Comparison of ENCODE assay signal across 14 cellular contexts in genomic region chr3:50655009-50655830, GRCh38. TPM values are rescaled to one million over a fixed set of nuclear protein-coding genes. Genes with fewer than 3 reads are reported as not detected.
A peak's percentile ranks its signal among the peaks of the same experiment; 100 is the strongest.
DNase-seq lines count a peak whose midpoint lies in the region; TF ChIP-seq lines count a peak whose summit lies in the region.
"Had no signal": no experiment of that assay in that cellular context is flagged by ENCODE, and none has a peak within 500 bp of the region (broad histone marks: within the 10 kb centered on the region; RNA-seq: fewer than 3 reads in every experiment).

No MANE protein-coding gene starts in this region.

- peaks cover 21% of the 10 kb centered on the region for H3K4me1 ChIP-seq in GM23248 (ENCODE audit: insufficient read depth)
- H3K4me1 ChIP-seq in osteoblast (ENCODE audit: insufficient read depth, low read length) = no peaks in the 10 kb centered on the region
- H3K4me1 ChIP-seq in ovary (ENCODE audit: insufficient read depth) = no peaks in the 10 kb centered on the region
- no peaks in the 10 kb centered on the region for H3K4me1 ChIP-seq in Caco-2
- no peaks in the 10 kb centered on the region for H3K4me1 ChIP-seq in tibial nerve
- H3K4me1 ChIP-seq: testis had no signal

- intact Hi-C loops in ovary (cut with DNase I) (no loop called here), Caco-2 (cut with micrococcal nuclease; ENCODE audit: unreplicated experiment) (no loop called here)

- H3K4me3 ChIP-seq in GM23248 = no peak overlapping the region
- H3K4me3 ChIP-seq in osteoblast (ENCODE audit: insufficient read depth, low read length) = no peak overlapping the region
- H3K4me3 ChIP-seq in ovary = no peak overlapping the region
- H3K4me3 ChIP-seq in Caco-2 (ENCODE audit: low read depth, low read length) = no peak overlapping the region
- no peak overlapping the region for H3K4me3 ChIP-seq in tibial nerve
- H3K4me3 ChIP-seq: testis had no signal

- no TSS peak for BruUV-seq in Caco-2 (replicated peaks; lab: Mats Ljungman, UMichigan)

- no peak for TF ChIP-seq POLR2A in ovary (IDR thresholded peaks at IDR 0.05)
- TF ChIP-seq POLR2A in tibial nerve (IDR thresholded peaks at IDR 0.05) = no peak

- no peaks in the 10 kb centered on the region for H3K9me2 ChIP-seq in GM23248 (ENCODE audit: insufficient read depth)

- no peak overlapping the region for H3K27ac ChIP-seq in GM23248
- no peak overlapping the region for H3K27ac ChIP-seq in osteoblast (ENCODE audit: low read depth, low read length)
- H3K27ac ChIP-seq in ovary = no peak overlapping the region
- H3K27ac ChIP-seq in tibial nerve = no peak overlapping the region
- H3K27ac ChIP-seq: testis had no signal

- CTCF ChIA-PET in Caco-2 (lab: Charles Lee) = interaction anchor here (0.6 to 4.5 kb wide), 2 partner anchors 20 to 39 kb away, joined by 3 to 91 read pairs; partner anchors contain the start of gene MAPKAPK3

- in situ Hi-C loops in GM23248 (cut with MboI) = no loop called here

- H3K9me3 ChIP-seq in GM23248 (ENCODE audit: low read depth) (no peaks in the 10 kb centered on the region), osteoblast (ENCODE audit: low read depth, low read length) (no peaks in the 10 kb centered on the region), ovary (no peaks in the 10 kb centered on the region), Caco-2 (no peaks in the 10 kb centered on the region), tibial nerve (no peaks in the 10 kb centered on the region)
- H3K9me3 ChIP-seq: testis had no signal

- no peak for TF ChIP-seq CTCF in osteoblast (IDR thresholded peaks at IDR 0.05; ENCODE audit: extremely low read depth, low read depth, low read length)
- no peak for TF ChIP-seq CTCF in ovary (IDR thresholded peaks at IDR 0.05)
- TF ChIP-seq CTCF in Caco-2 (IDR thresholded peaks at IDR 0.05; ENCODE audit: insufficient read depth in 1 of 2, low read depth in 1 of 2, low read length in 1 of 2, severe bottlenecking in 1 of 2, unreplicated experiment in 1 of 2) = no peak
- TF ChIP-seq CTCF in tibial nerve (IDR thresholded peaks at IDR 0.05) = no peak

- H3K9ac ChIP-seq in GM23248 = no peak overlapping the region

- H3K27ac Mint-ChIP-seq in Caco-2 (ENCODE audit: unreplicated experiment) = no peak overlapping the region
- H3K27ac Mint-ChIP-seq: WTC11 had no signal

- 29 to 31% methylated on average over 3 of the region's 3 CpGs for WGBS in GM23248 (ENCODE audit: low coverage in 1 of 2, low lambda C conversion rate in 2 of 2, missing lambda C conversion rate in 2 of 2), 2 experiments
- WGBS in ovary, 3 donors = 33 to 46% (median 43%) methylated on average over 2 to 3 of the region's 3 CpGs
- WGBS in tibial nerve, 2 donors = 69 to 70% methylated on average over 2 of the region's 3 CpGs

- no peaks in the 10 kb centered on the region for H3K79me2 ChIP-seq in GM23248 (ENCODE audit: insufficient read depth)
- no peaks in the 10 kb centered on the region for H3K79me2 ChIP-seq in osteoblast (ENCODE audit: insufficient read depth, low read length)

- H2AFZ ChIP-seq in GM23248 (no peak overlapping the region), osteoblast (ENCODE audit: low read length) (no peak overlapping the region)

- H3K36me3 Mint-ChIP-seq in Caco-2 (ENCODE audit: insufficient read depth, unreplicated experiment) = peaks cover 7% of the 10 kb centered on the region
- H3K36me3 Mint-ChIP-seq: natural killer cell treated with Interleukin-12 subunit alpha and Interleukin-12 subunit beta and Interleukin-15 and Interleukin-18, amount 100 ng/mL, for 72 hours; WTC11 had no signal

- peaks cover 3% of the 10 kb centered on the region for H3K27me3 Mint-ChIP-seq in Caco-2 (ENCODE audit: insufficient read depth, unreplicated experiment)
- H3K27me3 Mint-ChIP-seq: natural killer cell treated with Interleukin-12 subunit alpha and Interleukin-12 subunit beta and Interleukin-15 and Interleukin-18, amount 100 ng/mL, for 72 hours had no signal

- H3K36me3 ChIP-seq in GM23248 (ENCODE audit: low read depth) (no peaks in the 10 kb centered on the region), osteoblast (ENCODE audit: insufficient read depth, low read length) (no peaks in the 10 kb centered on the region), ovary (no peaks in the 10 kb centered on the region), Caco-2 (ENCODE audit: control insufficient read depth, insufficient read depth, low read length) (no peaks in the 10 kb centered on the region), tibial nerve (no peaks in the 10 kb centered on the region)

- no peaks in the 10 kb centered on the region for H3K9me3 Mint-ChIP-seq in Caco-2 (ENCODE audit: unreplicated experiment)
- H3K9me3 Mint-ChIP-seq: natural killer cell treated with Interleukin-12 subunit alpha and Interleukin-12 subunit beta and Interleukin-15 and Interleukin-18, amount 100 ng/mL, for 72 hours; WTC11 had no signal

- H3K4me2 ChIP-seq in GM23248 (ENCODE audit: unreplicated experiment) (no peak overlapping the region), osteoblast (ENCODE audit: insufficient read depth, low read length) (no peak overlapping the region)

- no peak overlapping the region for H3K4me3 Mint-ChIP-seq in Caco-2 (ENCODE audit: unreplicated experiment)
- H3K4me3 Mint-ChIP-seq: immature natural killer cell; natural killer cell treated with Interleukin-12 subunit alpha and Interleukin-12 subunit beta and Interleukin-15 and Interleukin-18, amount 100 ng/mL, for 72 hours; WTC11 had no signal

- no peaks in the 10 kb centered on the region for H3F3A ChIP-seq in GM23248 (ENCODE audit: insufficient read depth)

- H4K20me1 ChIP-seq in GM23248 (ENCODE audit: insufficient read depth) (no peaks in the 10 kb centered on the region), osteoblast (ENCODE audit: insufficient read depth, low read length) (no peaks in the 10 kb centered on the region)

- H3K4me1 Mint-ChIP-seq in Caco-2 (ENCODE audit: low read depth, unreplicated experiment) = no peaks in the 10 kb centered on the region
- H3K4me1 Mint-ChIP-seq: immature natural killer cell had no signal

- POLR2A ChIA-PET in Caco-2 (lab: Charles Lee) = no interaction called here

- DNase-seq in CD1c-positive myeloid dendritic cell (ENCODE audit: extremely low spot score) (peak; percentile 69), GM23248 (peak; percentile 64), iris pigment epithelial cell (ENCODE audit: low read depth) (peak; percentile 21), osteoblast (ENCODE audit: insufficient read length, low spot score, missing footprints) (no peak), ovary (no peak), Caco-2 (no peak), tibial nerve (ENCODE audit: low spot score in 2 of 2) (no peak)
- DNase-seq in activated CD4-positive, alpha-beta T cell treated with anti-CD3 and anti-CD28 coated beads, Interleukin-2, amount 50 U/mL, for 48 hours = peak; percentile 38 to 53
- DNase-seq: COR-L47, immature natural killer cell, NCI-H2029 treated with DMSO at 0.1 percent for 48 hours, testis had no signal

- TF ChIP-seq EP300 in ovary (IDR thresholded peaks at IDR 0.05) (no peak), tibial nerve (IDR thresholded peaks at IDR 0.05) (no peak)

- H3K27me3 ChIP-seq in GM23248 (replicated peaks; ENCODE audit: insufficient read depth) (no peaks in the 10 kb centered on the region), osteoblast (ENCODE audit: insufficient read depth, low read length) (no peaks in the 10 kb centered on the region), ovary (no peaks in the 10 kb centered on the region), Caco-2 (replicated peaks; ENCODE audit: control insufficient read depth, insufficient read depth, low read length) (no peaks in the 10 kb centered on the region), tibial nerve (no peaks in the 10 kb centered on the region)
- H3K27me3 ChIP-seq: testis had no signal

RNA-seq across cellular contexts. Expression of gene DOCK3, which starts 19.5 kb away (rescaled TPM):
- total RNA-seq in GM23248 (2014; rRNA removed; shearing (Covaris generic)) = 0.43 and 0.51 TPM in 2 replicates
- polyA plus RNA-seq in GM23248 (2016; fragmentation: Nextera tagmentation; extraction: Ambion mirVana) (0.20 and 0.23 TPM in 2 replicates), ovary (under 1 TPM; 0.04 to 0.67 TPM)
- total RNA-seq in osteoblast (0.29 and 0.36 TPM in 2 replicates), ovary (under 1 TPM in 6 of 7 donors, not detected in 1; 0.17 to 0.71 (median 0.27) TPM), Caco-2 (2022) (0.05 and 0.09 TPM in 2 replicates), tibial nerve (1 to 10 TPM; 4.0 to 6.3 (median 5.8) TPM)

RNA-seq across cellular contexts. Expression of gene MAPKAPK3, which starts 38.3 kb away (rescaled TPM):
- 61.5 and 72.1 TPM in 2 replicates for total RNA-seq in GM23248 (2014; rRNA removed; shearing (Covaris generic))
- polyA plus RNA-seq in GM23248 (2016; fragmentation: Nextera tagmentation; extraction: Ambion mirVana) (33.2 and 35.4 TPM in 2 replicates), ovary (10 to 100 TPM; 15.8 to 44.7 TPM)
- total RNA-seq in osteoblast (56.5 and 66.6 TPM in 2 replicates), ovary (10 to 100 TPM; 16.9 to 34.6 (median 29.3) TPM), Caco-2 (2022) (40.1 and 43.5 TPM in 2 replicates), tibial nerve (10 to 100 TPM; 17.2 to 53.7 (median 18.0) TPM)

RNA-seq across cellular contexts. Expression of gene CISH, which starts 43.6 kb away (rescaled TPM):
- total RNA-seq in GM23248 (2014; rRNA removed; shearing (Covaris generic)) = 1.0 and 1.1 TPM in 2 replicates
- 0.79 and 1.6 TPM in 2 replicates for polyA plus RNA-seq in GM23248 (2016; fragmentation: Nextera tagmentation; extraction: Ambion mirVana)
- total RNA-seq in osteoblast = 1.1 and 1.2 TPM in 2 replicates
- total RNA-seq in ovary = 10 to 100 TPM in 6 of 7 donors, 1 to 10 TPM in 1; 6.2 to 28.0 (median 24.7) TPM
- 10 to 100 TPM in 1 of 2 donors, 1 to 10 TPM in 1; 6.5 to 21.9 TPM for polyA plus RNA-seq in ovary
- 2.9 and 3.4 TPM in 2 replicates for total RNA-seq in Caco-2 (2022)
- 10 to 100 TPM in 1 of 4 donors, 1 to 10 TPM in 3; 5.5 to 15.5 (median 5.8) TPM for total RNA-seq in tibial nerve

Comparison
In these comparisons a context has a peak if more than half of its experiments do, and no peak if none do; other contexts are left out.
1. DNase-seq: peak in CD1c-positive myeloid dendritic cell (single experiment), GM23248 (single experiment), activated CD4-positive, alpha-beta T cell treated with anti-CD3 and anti-CD28 coated beads, Interleukin-2, amount 50 U/mL, for 48 hours (2 of 2) and iris pigment epithelial cell (single experiment); none in osteoblast (single experiment), ovary (0 of 5), Caco-2 (0 of 2) and tibial nerve (0 of 2).